22 cellular contexts compared by ENCODE assay signal in genomic region chrX:5278908-5279307, GRCh38.
DNase-seq lines count a peak whose midpoint lies in the region; ATAC-seq, FAIRE-seq and TF ChIP-seq lines count a peak whose summit lies in the region.
"Had no signal": no experiment of that assay in that cellular context is flagged by ENCODE, and none has a peak within 500 bp of the region (broad histone marks: within the 10 kb centered on the region; RNA-seq: fewer than 3 reads in every experiment).

No MANE protein-coding gene starts in this region.

- ATAC-seq in pancreas = no peak
- ATAC-seq in sciatic nerve = no peak
- ATAC-seq in natural killer cell = no peak
- ATAC-seq: CD8-positive, alpha-beta T cell had no signal

- H3K9me3 ChIP-seq in SK-N-MC (ENCODE audit: low read depth, low read length) (no peaks in the 10 kb centered on the region), pancreas (no peaks in the 10 kb centered on the region)
- H3K9me3 ChIP-seq: Caco-2 had no signal

- H3K36me3 ChIP-seq in SK-N-MC (ENCODE audit: insufficient read depth, low read length) (no peaks in the 10 kb centered on the region), pancreas (no peaks in the 10 kb centered on the region)
- H3K36me3 ChIP-seq: BLaER1 treated with 17β-estradiol and CSF1 and Interleukin-3, amounts not matched to agents 10 nM and 100 nM had no signal

- no peak overlapping the region for H3K27ac Mint-ChIP-seq in natural killer cell
- H3K27ac Mint-ChIP-seq: B cell; CD4-positive, alpha-beta T cell; CD8-positive, alpha-beta T cell had no signal

- H3K27ac ChIP-seq in SK-N-MC (peak overlapping the region; percentile 100), pancreas (no peak overlapping the region)
- H3K27ac ChIP-seq: 22Rv1; BLaER1 treated with 17β-estradiol and CSF1 and Interleukin-3, amounts not matched to agents 10 nM and 100 nM; C4-2B had no signal

- peak overlapping the region; percentile 67 for H3K9ac ChIP-seq in SK-N-MC (ENCODE audit: insufficient read length)
- H3K9ac ChIP-seq: BLaER1 treated with 17β-estradiol and CSF1 and Interleukin-3, amounts not matched to agents 10 nM and 100 nM had no signal

- intact Hi-C loops in pancreas (cut with DNase I) (no loop called here), sciatic nerve (cut with DNase I) (no loop called here), natural killer cell (cut with micrococcal nuclease) (no loop called here)

- H3K4me3 ChIP-seq in SK-N-MC (no peak overlapping the region), pancreas (no peak overlapping the region)
- H3K4me3 ChIP-seq: BLaER1 treated with 17β-estradiol and CSF1 and Interleukin-3, amounts not matched to agents 10 nM and 100 nM had no signal

- H3K4me3 Mint-ChIP-seq in natural killer cell = no peak overlapping the region
- H3K4me3 Mint-ChIP-seq: B cell; CD4-positive, alpha-beta T cell; CD8-positive, alpha-beta T cell had no signal

- DNase-seq in SK-N-MC (ENCODE audit: low read depth, low spot score) (peak; percentile 79), pancreas (no peak), sciatic nerve (ENCODE audit: low spot score) (no peak), natural killer cell (no peak)
- no peak for DNase-seq in activated naive CD4-positive, alpha-beta T cell (lab: John Stamatoyannopoulos, UW)
- DNase-seq: AML-193; Caco-2; Calu3; CD4-positive, alpha-beta T cell; CD8-positive, alpha-beta T cell; DMS79 treated with DMSO at 0.1 percent for 48 hours; GF-D8 had no signal

- FAIRE-seq in A204.1 (lab: Jason Lieb, UNC) = peak; percentile 6
- FAIRE-seq in colon (lab: Jason Lieb, UNC) = peak; percentile 84
- peak; percentile 17 for FAIRE-seq in pancreas (lab: Jason Lieb, UNC)
- FAIRE-seq: D721Med, G401.6, GM12891, GM19239 had no signal

- H3K4me1 Mint-ChIP-seq in natural killer cell = no peaks in the 10 kb centered on the region
- H3K4me1 Mint-ChIP-seq: B cell had no signal

- peaks cover 11% of the 10 kb centered on the region in 2 donors for H3K9me3 Mint-ChIP-seq in natural killer cell
- H3K9me3 Mint-ChIP-seq: CD4-positive, alpha-beta T cell had no signal

- WGBS in pancreas, 2 donors = 58 to 65% methylated on average over 2 of the region's 2 CpGs

- TF ChIP-seq CTCF in pancreas (IDR thresholded peaks at IDR 0.05) (no peak), natural killer cell (IDR thresholded peaks at IDR 0.05) (no peak)

- H3K36me3 Mint-ChIP-seq in natural killer cell = no peaks in the 10 kb centered on the region
- H3K36me3 Mint-ChIP-seq: CD8-positive, alpha-beta T cell had no signal

- H3K27me3 Mint-ChIP-seq in natural killer cell (ENCODE audit: low read depth in 2 of 2) = no peaks in the 10 kb centered on the region
- H3K27me3 Mint-ChIP-seq: B cell; CD4-positive, alpha-beta T cell had no signal

- no peaks in the 10 kb centered on the region for H3K27me3 ChIP-seq in pancreas
- H3K27me3 ChIP-seq: BLaER1 treated with 17β-estradiol and CSF1 and Interleukin-3, amounts not matched to agents 10 nM and 100 nM had no signal

- H3K4me1 ChIP-seq in pancreas = no peaks in the 10 kb centered on the region
- H3K4me1 ChIP-seq: BLaER1 treated with 17β-estradiol and CSF1 and Interleukin-3, amounts not matched to agents 10 nM and 100 nM; Caco-2 had no signal
